8 cellular contexts compared by ENCODE assay signal in genomic region chr3:90092994-90093393, GRCh38.
DNase-seq lines count a peak whose midpoint lies in the region; ATAC-seq, FAIRE-seq and TF ChIP-seq lines count a peak whose summit lies in the region.
"Had no signal": no experiment of that assay in that cellular context is flagged by ENCODE, and none has a peak within 500 bp of the region (broad histone marks: within the 10 kb centered on the region; RNA-seq: fewer than 3 reads in every experiment).

No MANE protein-coding gene starts in this region.

- DNase-seq in NB4 (ENCODE audit: low read depth) (peak; percentile 22), bronchial epithelial cell (ENCODE audit: low read depth) (peak; percentile 30), pons (ENCODE audit: low spot score) (peak; percentile 48)
- DNase-seq in activated naive CD4-positive, alpha-beta T cell treated with anti-CD3 and anti-CD28 coated beads for 36 hours: no peak
- DNase-seq in activated effector memory CD4-positive, alpha-beta T cell treated with anti-CD3 and anti-CD28 coated beads, Interleukin-2, amount 50 U/mL, for 16 hours: no peak
- DNase-seq: stimulated activated CD4-positive, alpha-beta T cell treated with anti-CD3 and anti-CD28 coated beads, Interleukin-4, amount 100 ng/mL, for 24 hours had no signal

- H3K27me3 ChIP-seq in bronchial epithelial cell (ENCODE audit: control insufficient read depth, insufficient read depth, low read length): no peaks in the 10 kb centered on the region

- peaks cover 4% of the 10 kb centered on the region for H3K9me3 Mint-ChIP-seq in activated naive CD4-positive, alpha-beta T cell treated with anti-CD3 and anti-CD28 coated beads for 36 hours

- H3K4me3 ChIP-seq in NB4 (ENCODE audit: low read depth, low read length) (no peak overlapping the region), bronchial epithelial cell (ENCODE audit: low read depth, low read length) (no peak overlapping the region)

- no peaks in the 10 kb centered on the region for H3K36me3 Mint-ChIP-seq in activated naive CD4-positive, alpha-beta T cell treated with anti-CD3 and anti-CD28 coated beads for 36 hours (ENCODE audit: low read depth)

- TF ChIP-seq POLR2A in NB4 (IDR thresholded peaks at IDR 0.05; ENCODE audit: extremely low read depth, insufficient read length): no peak

- CTCF ChIA-PET in activated naive CD4-positive, alpha-beta T cell treated with anti-CD3 and anti-CD28 coated beads for 36 hours (lab: Charles Lee): no interaction called here

- intact Hi-C loops in activated naive CD4-positive, alpha-beta T cell treated with anti-CD3 and anti-CD28 coated beads for 36 hours (cut with micrococcal nuclease): loop anchor here (2.0 to 10.0 kb wide), 3 partner anchors 988 to 1890 kb away; partner anchors contain the start of gene EPHA3

- H3K4me3 Mint-ChIP-seq in activated naive CD4-positive, alpha-beta T cell treated with anti-CD3 and anti-CD28 coated beads for 36 hours: no peak overlapping the region

- FAIRE-seq in bronchial epithelial cell (lab: Jason Lieb, UNC): no peak

- no peak overlapping the region for H3K27ac Mint-ChIP-seq in activated naive CD4-positive, alpha-beta T cell treated with anti-CD3 and anti-CD28 coated beads for 36 hours

- H3K36me3 ChIP-seq in bronchial epithelial cell (ENCODE audit: control insufficient read depth, insufficient read depth, low read length): no peaks in the 10 kb centered on the region

- ATAC-seq in GM18502 (IDR thresholded peaks at IDR 0.05; ENCODE audit: poor library complexity, unreplicated experiment): peak; percentile 54
- no peak for ATAC-seq in HG02973 (IDR thresholded peaks at IDR 0.05; ENCODE audit: unreplicated experiment)

- H3K4me1 Mint-ChIP-seq in activated naive CD4-positive, alpha-beta T cell treated with anti-CD3 and anti-CD28 coated beads for 36 hours (ENCODE audit: low read depth): no peaks in the 10 kb centered on the region

- TF ChIP-seq CTCF in NB4 (IDR thresholded peaks at IDR 0.05; ENCODE audit: low read depth, low read length) (peak; percentile 28), bronchial epithelial cell (IDR thresholded peaks at IDR 0.05; ENCODE audit: insufficient read depth, low read length, severe bottlenecking) (peak; percentile 37)

- H3K27me3 Mint-ChIP-seq in activated naive CD4-positive, alpha-beta T cell treated with anti-CD3 and anti-CD28 coated beads for 36 hours (ENCODE audit: low read depth): no peaks in the 10 kb centered on the region

Comparison
In these comparisons a context has a peak if more than half of its experiments do, and no peak if none do; other contexts are left out.
1. DNase-seq: peak in NB4 (single experiment), bronchial epithelial cell (single experiment) and pons (single experiment); none in activated naive CD4-positive, alpha-beta T cell treated with anti-CD3 and anti-CD28 coated beads for 36 hours (single experiment) and activated effector memory CD4-positive, alpha-beta T cell treated with anti-CD3 and anti-CD28 coated beads, Interleukin-2, amount 50 U/mL, for 16 hours (single experiment).